ENCODE assay signal across 13 cellular contexts in genomic region chr5:80230269-80230992, GRCh38. TPM values are rescaled to one million over a fixed set of nuclear protein-coding genes. Genes with fewer than 3 reads are reported as not detected.
DNase-seq lines count a peak whose midpoint lies in the region; ATAC-seq and TF ChIP-seq lines count a peak whose summit lies in the region.
"Had no signal": no experiment of that assay in that cellular context is flagged by ENCODE, and none has a peak within 500 bp of the region (broad histone marks: within the 10 kb centered on the region; RNA-seq: fewer than 3 reads in every experiment).

No MANE protein-coding gene starts in this region.

- peak overlapping the region; percentile 9 for H3K9ac ChIP-seq in skeletal muscle satellite cell (ENCODE audit: low read depth, low read length)
- H3K9ac ChIP-seq: parathyroid adenoma had no signal

- no peaks in the 10 kb centered on the region for H3K9me3 Mint-ChIP-seq in activated naive CD4-positive, alpha-beta T cell treated with anti-CD3 and anti-CD28 coated beads, Interleukin-2, amount 50 U/mL, for 72 hours
- H3K9me3 Mint-ChIP-seq in activated naive CD4-positive, alpha-beta T cell treated with anti-CD3 and anti-CD28 coated beads, Interleukin-2, amount 10 ng/mL, durations not matched to agents 7 days and 5 days = no peaks in the 10 kb centered on the region
- H3K9me3 Mint-ChIP-seq in endothelial cell (ENCODE audit: unreplicated experiment) = no peaks in the 10 kb centered on the region
- H3K9me3 Mint-ChIP-seq: activated T-cell treated with anti-CD3 and anti-CD28 coated beads, Interleukin-2, amount 50 U/mL, for 4 hours; memory B cell had no signal

- no peak for DNase-seq in activated naive CD4-positive, alpha-beta T cell treated with anti-CD3 and anti-CD28 coated beads, Interleukin-2, amount 50 U/mL, for 72 hours (ENCODE audit: low spot score in 2 of 2)
- no peak for DNase-seq in activated naive CD4-positive, alpha-beta T cell treated with anti-CD3 and anti-CD28 coated beads, Interleukin-2, amount 10 ng/mL, durations not matched to agents 7 days and 5 days
- no peak for DNase-seq in SJSA1 (ENCODE audit: low read depth in 1 of 2, low spot score in 2 of 2)
- DNase-seq in endothelial cell (ENCODE audit: low spot score) = no peak
- no peak for DNase-seq in psoas muscle
- DNase-seq in NCI-H1436 (lab: John Stamatoyannopoulos, UW) = no peak
- DNase-seq: activated T-cell treated with anti-CD3 and anti-CD28 coated beads, Interleukin-2, amount 50 U/mL, for 4 hours; effector CD8-positive, alpha-beta T cell; tibial artery had no signal

- H3K9me3 ChIP-seq in SJSA1 (replicated peaks) = no peaks in the 10 kb centered on the region
- H3K9me3 ChIP-seq in skeletal muscle satellite cell (replicated peaks; ENCODE audit: low read length) = no peaks in the 10 kb centered on the region
- H3K9me3 ChIP-seq in psoas muscle = no peaks in the 10 kb centered on the region
- H3K9me3 ChIP-seq: tibial artery had no signal

- H3K27me3 ChIP-seq in SJSA1 (replicated peaks) (no peaks in the 10 kb centered on the region), skeletal muscle satellite cell (ENCODE audit: control insufficient read depth, insufficient read depth, low read length) (no peaks in the 10 kb centered on the region), psoas muscle (ENCODE audit: insufficient read depth in 3 of 3, low read length in 2 of 3) (no peaks in the 10 kb centered on the region)
- H3K27me3 ChIP-seq: tibial artery had no signal

- H3K4me3 ChIP-seq in SJSA1 (no peak overlapping the region), skeletal muscle satellite cell (ENCODE audit: low read length) (no peak overlapping the region), psoas muscle (no peak overlapping the region)
- H3K4me3 ChIP-seq: tibial artery had no signal

- H3K27ac Mint-ChIP-seq in activated naive CD4-positive, alpha-beta T cell treated with anti-CD3 and anti-CD28 coated beads, Interleukin-2, amount 50 U/mL, for 72 hours = peak overlapping the region; percentile 69 to 79
- H3K27ac Mint-ChIP-seq in activated naive CD4-positive, alpha-beta T cell treated with anti-CD3 and anti-CD28 coated beads, Interleukin-2, amount 10 ng/mL, durations not matched to agents 7 days and 5 days = no peak overlapping the region
- H3K27ac Mint-ChIP-seq in endothelial cell (ENCODE audit: unreplicated experiment) = peak overlapping the region; percentile 31
- H3K27ac Mint-ChIP-seq: memory B cell had no signal

- intact Hi-C loops in psoas muscle (cut with DNase I) = no loop called here

- H3K4me1 ChIP-seq in SJSA1 (replicated peaks) (peaks cover 36% of the 10 kb centered on the region), skeletal muscle satellite cell (ENCODE audit: control insufficient read depth, insufficient read depth, low read length) (peaks cover 15% of the 10 kb centered on the region), psoas muscle (no peaks in the 10 kb centered on the region)
- H3K4me1 ChIP-seq: parathyroid adenoma had no signal

- peak overlapping the region; percentile 69 for H3K27ac ChIP-seq in SJSA1
- no peak overlapping the region for H3K27ac ChIP-seq in psoas muscle
- H3K27ac ChIP-seq: parathyroid adenoma, tibial artery had no signal

- no peaks in the 10 kb centered on the region for H3K27me3 Mint-ChIP-seq in activated naive CD4-positive, alpha-beta T cell treated with anti-CD3 and anti-CD28 coated beads, Interleukin-2, amount 10 ng/mL, durations not matched to agents 7 days and 5 days
- H3K27me3 Mint-ChIP-seq in endothelial cell (ENCODE audit: unreplicated experiment) = peaks cover 10% of the 10 kb centered on the region
- H3K27me3 Mint-ChIP-seq: memory B cell had no signal

- WGBS in psoas muscle, 3 donors = 78 to 83% (median 82%) methylated on average over 7 of the region's 7 CpGs

- TF ChIP-seq CTCF in endothelial cell (IDR thresholded peaks at IDR 0.05; ENCODE audit: unreplicated experiment) (no peak), psoas muscle (IDR thresholded peaks at IDR 0.05) (no peak)

- no peak for ATAC-seq in activated naive CD4-positive, alpha-beta T cell treated with anti-CD3 and anti-CD28 coated beads, Interleukin-2, amount 50 U/mL, for 72 hours
- no peak for ATAC-seq in psoas muscle
- no peak for ATAC-seq in HG03457 (IDR thresholded peaks at IDR 0.05; ENCODE audit: unreplicated experiment)

- H3K4me1 Mint-ChIP-seq in activated naive CD4-positive, alpha-beta T cell treated with anti-CD3 and anti-CD28 coated beads, Interleukin-2, amount 10 ng/mL, durations not matched to agents 7 days and 5 days = peaks cover 78% of the 10 kb centered on the region
- H3K4me1 Mint-ChIP-seq in endothelial cell (ENCODE audit: unreplicated experiment) = peaks cover 23% of the 10 kb centered on the region

- no peaks in the 10 kb centered on the region for H3K36me3 ChIP-seq in SJSA1
- no peaks in the 10 kb centered on the region for H3K36me3 ChIP-seq in skeletal muscle satellite cell (ENCODE audit: insufficient read depth, low read length)
- H3K36me3 ChIP-seq in psoas muscle (ENCODE audit: insufficient read depth in 1 of 2, low read depth in 1 of 2) = no peaks in the 10 kb centered on the region
- H3K36me3 ChIP-seq: tibial artery had no signal

- H3K4me2 ChIP-seq in skeletal muscle satellite cell (ENCODE audit: low read length) = peak overlapping the region; percentile 37

- CTCF ChIA-PET in activated naive CD4-positive, alpha-beta T cell treated with anti-CD3 and anti-CD28 coated beads, Interleukin-2, amount 10 ng/mL, durations not matched to agents 7 days and 5 days (lab: Charles Lee) = no interaction called here

- H3K4me3 Mint-ChIP-seq in activated naive CD4-positive, alpha-beta T cell treated with anti-CD3 and anti-CD28 coated beads, Interleukin-2, amount 10 ng/mL, durations not matched to agents 7 days and 5 days = no peak overlapping the region
- no peak overlapping the region for H3K4me3 Mint-ChIP-seq in endothelial cell (ENCODE audit: unreplicated experiment)
- H3K4me3 Mint-ChIP-seq: memory B cell had no signal

- H3K36me3 Mint-ChIP-seq in activated naive CD4-positive, alpha-beta T cell treated with anti-CD3 and anti-CD28 coated beads, Interleukin-2, amount 50 U/mL, for 72 hours = no peaks in the 10 kb centered on the region
- H3K36me3 Mint-ChIP-seq in activated naive CD4-positive, alpha-beta T cell treated with anti-CD3 and anti-CD28 coated beads, Interleukin-2, amount 10 ng/mL, durations not matched to agents 7 days and 5 days = peaks cover 58% of the 10 kb centered on the region
- H3K36me3 Mint-ChIP-seq in endothelial cell (ENCODE audit: low read depth, unreplicated experiment) = peaks cover under 1% of the 10 kb centered on the region

RNA-seq across cellular contexts. Expression of gene SERINC5, which starts 25.4 kb away (rescaled TPM):
- total RNA-seq in activated naive CD4-positive, alpha-beta T cell treated with anti-CD3 and anti-CD28 coated beads, Interleukin-2, amount 50 U/mL, for 72 hours = 10 to 100 TPM; 34.4 to 50.4 TPM
- 3.0 and 7.0 TPM in 2 replicates for total RNA-seq in SJSA1 (2014; rRNA removed; shearing (Covaris generic))
- total RNA-seq in endothelial cell (ENCODE audit: unreplicated experiment) (122 TPM), psoas muscle (1 to 10 TPM; 2.7 to 8.6 (median 4.3) TPM)
- total RNA-seq in skeletal muscle satellite cell (2012; rRNA removed) = 10.9 and 11.6 TPM in 2 replicates
- polyA plus RNA-seq in psoas muscle = 1 to 10 TPM in 2 of 3 donors, under 1 TPM in 1; 0.70 to 1.8 (median 1.7) TPM
